1 cellular context compared by ENCODE assay signal in the genomic region with DNA sequence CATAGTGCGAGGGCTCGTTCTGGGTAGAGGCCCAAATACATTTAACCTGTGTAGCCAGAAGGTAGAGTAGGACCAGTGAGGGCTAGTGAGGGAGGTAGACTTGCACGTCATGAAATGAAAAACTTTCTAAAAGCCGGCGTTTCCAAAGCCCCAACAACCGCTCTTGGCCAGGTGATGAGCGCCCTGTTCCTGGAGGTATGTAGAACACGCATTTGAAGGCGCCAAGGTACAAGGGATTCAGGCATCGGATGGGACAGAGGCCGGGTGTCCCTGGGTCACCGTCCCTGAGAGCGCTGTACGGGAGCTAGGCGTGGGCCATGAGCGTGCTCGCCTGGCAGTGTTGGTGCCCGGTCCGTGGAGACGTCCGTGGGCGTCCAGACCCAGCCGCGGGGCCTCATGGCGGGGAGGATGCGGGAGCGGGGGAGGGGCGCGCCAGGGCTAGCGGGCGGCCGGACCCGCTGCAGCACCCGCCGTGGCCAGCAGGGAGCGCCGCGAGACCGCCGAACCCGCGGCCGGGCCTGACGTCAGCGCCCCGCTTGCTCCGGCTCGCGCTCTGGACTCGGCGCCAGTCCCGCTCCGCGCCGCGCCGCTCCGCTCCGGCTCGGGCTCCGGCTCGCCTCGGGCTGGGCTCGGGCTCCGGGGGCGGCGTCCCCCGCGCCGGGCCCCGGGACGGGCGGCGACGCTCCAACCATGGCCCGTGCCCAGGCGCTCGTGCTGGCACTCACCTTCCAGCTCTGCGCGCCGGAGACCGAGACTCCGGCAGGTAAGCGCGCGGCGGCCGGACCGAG.
TF ChIP-seq lines count a peak whose summit lies in the region.

A gene (plus strand): TSS at position 568 of the 788 bp plus-strand sequence. CDS start 123 bp downstream, at position 691.

TF ChIP-seq in HepG2, 621 proteins besides CTCF, POLR2A, EP300 and RAD21 (continued from another document and continues in another):
- TF ChIP-seq, protein P1, sequence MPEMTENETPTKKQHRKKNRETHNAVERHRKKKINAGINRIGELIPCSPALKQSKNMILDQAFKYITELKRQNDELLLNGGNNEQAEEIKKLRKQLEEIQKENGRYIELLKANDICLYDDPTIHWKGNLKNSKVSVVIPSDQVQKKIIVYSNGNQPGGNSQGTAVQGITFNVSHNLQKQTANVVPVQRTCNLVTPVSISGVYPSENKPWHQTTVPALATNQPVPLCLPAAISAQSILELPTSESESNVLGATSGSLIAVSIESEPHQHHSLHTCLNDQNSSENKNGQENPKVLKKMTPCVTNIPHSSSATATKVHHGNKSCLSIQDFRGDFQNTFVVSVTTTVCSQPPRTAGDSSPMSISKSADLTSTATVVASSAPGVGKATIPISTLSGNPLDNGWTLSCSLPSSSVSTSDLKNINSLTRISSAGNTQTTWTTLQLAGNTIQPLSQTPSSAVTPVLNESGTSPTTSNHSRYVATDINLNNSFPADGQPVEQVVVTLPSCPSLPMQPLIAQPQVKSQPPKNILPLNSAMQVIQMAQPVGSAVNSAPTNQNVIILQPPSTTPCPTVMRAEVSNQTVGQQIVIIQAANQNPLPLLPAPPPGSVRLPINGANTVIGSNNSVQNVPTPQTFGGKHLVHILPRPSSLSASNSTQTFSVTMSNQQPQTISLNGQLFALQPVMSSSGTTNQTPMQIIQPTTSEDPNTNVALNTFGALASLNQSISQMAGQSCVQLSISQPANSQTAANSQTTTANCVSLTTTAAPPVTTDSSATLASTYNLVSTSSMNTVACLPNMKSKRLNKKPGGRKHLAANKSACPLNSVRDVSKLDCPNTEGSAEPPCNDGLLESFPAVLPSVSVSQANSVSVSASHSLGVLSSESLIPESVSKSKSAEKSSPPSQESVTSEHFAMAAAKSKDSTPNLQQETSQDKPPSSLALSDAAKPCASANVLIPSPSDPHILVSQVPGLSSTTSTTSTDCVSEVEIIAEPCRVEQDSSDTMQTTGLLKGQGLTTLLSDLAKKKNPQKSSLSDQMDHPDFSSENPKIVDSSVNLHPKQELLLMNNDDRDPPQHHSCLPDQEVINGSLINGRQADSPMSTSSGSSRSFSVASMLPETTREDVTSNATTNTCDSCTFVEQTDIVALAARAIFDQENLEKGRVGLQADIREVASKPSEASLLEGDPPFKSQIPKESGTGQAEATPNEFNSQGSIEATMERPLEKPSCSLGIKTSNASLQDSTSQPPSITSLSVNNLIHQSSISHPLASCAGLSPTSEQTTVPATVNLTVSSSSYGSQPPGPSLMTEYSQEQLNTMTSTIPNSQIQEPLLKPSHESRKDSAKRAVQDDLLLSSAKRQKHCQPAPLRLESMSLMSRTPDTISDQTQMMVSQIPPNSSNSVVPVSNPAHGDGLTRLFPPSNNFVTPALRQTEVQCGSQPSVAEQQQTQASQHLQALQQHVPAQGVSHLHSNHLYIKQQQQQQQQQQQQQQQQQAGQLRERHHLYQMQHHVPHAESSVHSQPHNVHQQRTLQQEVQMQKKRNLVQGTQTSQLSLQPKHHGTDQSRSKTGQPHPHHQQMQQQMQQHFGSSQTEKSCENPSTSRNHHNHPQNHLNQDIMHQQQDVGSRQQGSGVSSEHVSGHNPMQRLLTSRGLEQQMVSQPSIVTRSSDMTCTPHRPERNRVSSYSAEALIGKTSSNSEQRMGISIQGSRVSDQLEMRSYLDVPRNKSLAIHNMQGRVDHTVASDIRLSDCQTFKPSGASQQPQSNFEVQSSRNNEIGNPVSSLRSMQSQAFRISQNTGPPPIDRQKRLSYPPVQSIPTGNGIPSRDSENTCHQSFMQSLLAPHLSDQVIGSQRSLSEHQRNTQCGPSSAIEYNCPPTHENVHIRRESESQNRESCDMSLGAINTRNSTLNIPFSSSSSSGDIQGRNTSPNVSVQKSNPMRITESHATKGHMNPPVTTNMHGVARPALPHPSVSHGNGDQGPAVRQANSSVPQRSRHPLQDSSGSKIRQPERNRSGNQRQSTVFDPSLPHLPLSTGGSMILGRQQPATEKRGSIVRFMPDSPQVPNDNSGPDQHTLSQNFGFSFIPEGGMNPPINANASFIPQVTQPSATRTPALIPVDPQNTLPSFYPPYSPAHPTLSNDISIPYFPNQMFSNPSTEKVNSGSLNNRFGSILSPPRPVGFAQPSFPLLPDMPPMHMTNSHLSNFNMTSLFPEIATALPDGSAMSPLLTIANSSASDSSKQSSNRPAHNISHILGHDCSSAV (CRISPR knock-in tag; IDR thresholded peaks at IDR 0.05; ENCODE audit: borderline replicate concordance) = no peak
- TF ChIP-seq NFKBIZ (CRISPR knock-in tag; IDR thresholded peaks at IDR 0.05) = no peak
- no peak for TF ChIP-seq EEA1 (CRISPR knock-in tag; IDR thresholded peaks at IDR 0.05; ENCODE audit: borderline replicate concordance)
- no peak for TF ChIP-seq LCORL (IDR thresholded peaks at IDR 0.05)
- no peak for TF ChIP-seq LCORL (CRISPR knock-in tag; IDR thresholded peaks at IDR 0.05)
- no peak for TF ChIP-seq POLR2AphosphoS5 (IDR thresholded peaks at IDR 0.05; ENCODE audit: low read depth, low read length)
- no peak for TF ChIP-seq ZNF441 (CRISPR knock-in tag; IDR thresholded peaks at IDR 0.05; ENCODE audit: borderline replicate concordance)
- TF ChIP-seq, protein P2, sequence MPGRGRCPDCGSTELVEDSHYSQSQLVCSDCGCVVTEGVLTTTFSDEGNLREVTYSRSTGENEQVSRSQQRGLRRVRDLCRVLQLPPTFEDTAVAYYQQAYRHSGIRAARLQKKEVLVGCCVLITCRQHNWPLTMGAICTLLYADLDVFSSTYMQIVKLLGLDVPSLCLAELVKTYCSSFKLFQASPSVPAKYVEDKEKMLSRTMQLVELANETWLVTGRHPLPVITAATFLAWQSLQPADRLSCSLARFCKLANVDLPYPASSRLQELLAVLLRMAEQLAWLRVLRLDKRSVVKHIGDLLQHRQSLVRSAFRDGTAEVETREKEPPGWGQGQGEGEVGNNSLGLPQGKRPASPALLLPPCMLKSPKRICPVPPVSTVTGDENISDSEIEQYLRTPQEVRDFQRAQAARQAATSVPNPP (CRISPR knock-in tag; IDR thresholded peaks at IDR 0.05) = no peak
- TF ChIP-seq, protein P3, sequence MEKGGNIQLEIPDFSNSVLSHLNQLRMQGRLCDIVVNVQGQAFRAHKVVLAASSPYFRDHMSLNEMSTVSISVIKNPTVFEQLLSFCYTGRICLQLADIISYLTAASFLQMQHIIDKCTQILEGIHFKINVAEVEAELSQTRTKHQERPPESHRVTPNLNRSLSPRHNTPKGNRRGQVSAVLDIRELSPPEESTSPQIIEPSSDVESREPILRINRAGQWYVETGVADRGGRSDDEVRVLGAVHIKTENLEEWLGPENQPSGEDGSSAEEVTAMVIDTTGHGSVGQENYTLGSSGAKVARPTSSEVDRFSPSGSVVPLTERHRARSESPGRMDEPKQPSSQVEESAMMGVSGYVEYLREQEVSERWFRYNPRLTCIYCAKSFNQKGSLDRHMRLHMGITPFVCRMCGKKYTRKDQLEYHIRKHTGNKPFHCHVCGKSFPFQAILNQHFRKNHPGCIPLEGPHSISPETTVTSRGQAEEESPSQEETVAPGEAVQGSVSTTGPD (CRISPR knock-in tag; IDR thresholded peaks at IDR 0.05) = no peak
- TF ChIP-seq, protein P4, sequence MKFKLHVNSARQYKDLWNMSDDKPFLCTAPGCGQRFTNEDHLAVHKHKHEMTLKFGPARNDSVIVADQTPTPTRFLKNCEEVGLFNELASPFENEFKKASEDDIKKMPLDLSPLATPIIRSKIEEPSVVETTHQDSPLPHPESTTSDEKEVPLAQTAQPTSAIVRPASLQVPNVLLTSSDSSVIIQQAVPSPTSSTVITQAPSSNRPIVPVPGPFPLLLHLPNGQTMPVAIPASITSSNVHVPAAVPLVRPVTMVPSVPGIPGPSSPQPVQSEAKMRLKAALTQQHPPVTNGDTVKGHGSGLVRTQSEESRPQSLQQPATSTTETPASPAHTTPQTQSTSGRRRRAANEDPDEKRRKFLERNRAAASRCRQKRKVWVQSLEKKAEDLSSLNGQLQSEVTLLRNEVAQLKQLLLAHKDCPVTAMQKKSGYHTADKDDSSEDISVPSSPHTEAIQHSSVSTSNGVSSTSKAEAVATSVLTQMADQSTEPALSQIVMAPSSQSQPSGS (CRISPR knock-in tag; IDR thresholded peaks at IDR 0.05) = peak; percentile 72
- TF ChIP-seq, protein P5, sequence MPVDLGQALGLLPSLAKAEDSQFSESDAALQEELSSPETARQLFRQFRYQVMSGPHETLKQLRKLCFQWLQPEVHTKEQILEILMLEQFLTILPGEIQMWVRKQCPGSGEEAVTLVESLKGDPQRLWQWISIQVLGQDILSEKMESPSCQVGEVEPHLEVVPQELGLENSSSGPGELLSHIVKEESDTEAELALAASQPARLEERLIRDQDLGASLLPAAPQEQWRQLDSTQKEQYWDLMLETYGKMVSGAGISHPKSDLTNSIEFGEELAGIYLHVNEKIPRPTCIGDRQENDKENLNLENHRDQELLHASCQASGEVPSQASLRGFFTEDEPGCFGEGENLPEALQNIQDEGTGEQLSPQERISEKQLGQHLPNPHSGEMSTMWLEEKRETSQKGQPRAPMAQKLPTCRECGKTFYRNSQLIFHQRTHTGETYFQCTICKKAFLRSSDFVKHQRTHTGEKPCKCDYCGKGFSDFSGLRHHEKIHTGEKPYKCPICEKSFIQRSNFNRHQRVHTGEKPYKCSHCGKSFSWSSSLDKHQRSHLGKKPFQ (CRISPR knock-in tag; IDR thresholded peaks at IDR 0.05; ENCODE audit: insufficient replicate concordance) = no peak
- TF ChIP-seq RELA (CRISPR knock-in tag; IDR thresholded peaks at IDR 0.05) = no peak
- TF ChIP-seq CBFB (CRISPR knock-in tag; IDR thresholded peaks at IDR 0.05) = no peak
- no peak for TF ChIP-seq MLLT10 (CRISPR knock-in tag; IDR thresholded peaks at IDR 0.05)
- TF ChIP-seq, protein P6, sequence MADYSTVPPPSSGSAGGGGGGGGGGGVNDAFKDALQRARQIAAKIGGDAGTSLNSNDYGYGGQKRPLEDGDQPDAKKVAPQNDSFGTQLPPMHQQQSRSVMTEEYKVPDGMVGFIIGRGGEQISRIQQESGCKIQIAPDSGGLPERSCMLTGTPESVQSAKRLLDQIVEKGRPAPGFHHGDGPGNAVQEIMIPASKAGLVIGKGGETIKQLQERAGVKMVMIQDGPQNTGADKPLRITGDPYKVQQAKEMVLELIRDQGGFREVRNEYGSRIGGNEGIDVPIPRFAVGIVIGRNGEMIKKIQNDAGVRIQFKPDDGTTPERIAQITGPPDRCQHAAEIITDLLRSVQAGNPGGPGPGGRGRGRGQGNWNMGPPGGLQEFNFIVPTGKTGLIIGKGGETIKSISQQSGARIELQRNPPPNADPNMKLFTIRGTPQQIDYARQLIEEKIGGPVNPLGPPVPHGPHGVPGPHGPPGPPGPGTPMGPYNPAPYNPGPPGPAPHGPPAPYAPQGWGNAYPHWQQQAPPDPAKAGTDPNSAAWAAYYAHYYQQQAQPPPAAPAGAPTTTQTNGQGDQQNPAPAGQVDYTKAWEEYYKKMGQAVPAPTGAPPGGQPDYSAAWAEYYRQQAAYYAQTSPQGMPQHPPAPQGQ (CRISPR knock-in tag; IDR thresholded peaks at IDR 0.05; ENCODE audit: borderline replicate concordance) = no peak
- TF ChIP-seq NR2F6 (IDR thresholded peaks at IDR 0.05) = no peak
- no peak for TF ChIP-seq NR2F6 (CRISPR knock-in tag; IDR thresholded peaks at IDR 0.05)
- no peak for TF ChIP-seq PHF21A (CRISPR knock-in tag; IDR thresholded peaks at IDR 0.05)
- TF ChIP-seq CHCHD3 (CRISPR knock-in tag; IDR thresholded peaks at IDR 0.05) = no peak; the same call in 1 of the 2 replicates
- no peak for TF ChIP-seq KLF12 (CRISPR knock-in tag; IDR thresholded peaks at IDR 0.05; ENCODE audit: borderline replicate concordance)
- TF ChIP-seq, protein P7, sequence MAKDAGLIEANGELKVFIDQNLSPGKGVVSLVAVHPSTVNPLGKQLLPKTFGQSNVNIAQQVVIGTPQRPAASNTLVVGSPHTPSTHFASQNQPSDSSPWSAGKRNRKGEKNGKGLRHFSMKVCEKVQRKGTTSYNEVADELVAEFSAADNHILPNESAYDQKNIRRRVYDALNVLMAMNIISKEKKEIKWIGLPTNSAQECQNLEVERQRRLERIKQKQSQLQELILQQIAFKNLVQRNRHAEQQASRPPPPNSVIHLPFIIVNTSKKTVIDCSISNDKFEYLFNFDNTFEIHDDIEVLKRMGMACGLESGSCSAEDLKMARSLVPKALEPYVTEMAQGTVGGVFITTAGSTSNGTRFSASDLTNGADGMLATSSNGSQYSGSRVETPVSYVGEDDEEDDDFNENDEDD (CRISPR knock-in tag; IDR thresholded peaks at IDR 0.05; ENCODE audit: borderline replicate concordance) = no peak
- no peak for TF ChIP-seq ZIK1 (CRISPR knock-in tag; IDR thresholded peaks at IDR 0.05; ENCODE audit: borderline replicate concordance, low read depth)
- TF ChIP-seq, protein P8, sequence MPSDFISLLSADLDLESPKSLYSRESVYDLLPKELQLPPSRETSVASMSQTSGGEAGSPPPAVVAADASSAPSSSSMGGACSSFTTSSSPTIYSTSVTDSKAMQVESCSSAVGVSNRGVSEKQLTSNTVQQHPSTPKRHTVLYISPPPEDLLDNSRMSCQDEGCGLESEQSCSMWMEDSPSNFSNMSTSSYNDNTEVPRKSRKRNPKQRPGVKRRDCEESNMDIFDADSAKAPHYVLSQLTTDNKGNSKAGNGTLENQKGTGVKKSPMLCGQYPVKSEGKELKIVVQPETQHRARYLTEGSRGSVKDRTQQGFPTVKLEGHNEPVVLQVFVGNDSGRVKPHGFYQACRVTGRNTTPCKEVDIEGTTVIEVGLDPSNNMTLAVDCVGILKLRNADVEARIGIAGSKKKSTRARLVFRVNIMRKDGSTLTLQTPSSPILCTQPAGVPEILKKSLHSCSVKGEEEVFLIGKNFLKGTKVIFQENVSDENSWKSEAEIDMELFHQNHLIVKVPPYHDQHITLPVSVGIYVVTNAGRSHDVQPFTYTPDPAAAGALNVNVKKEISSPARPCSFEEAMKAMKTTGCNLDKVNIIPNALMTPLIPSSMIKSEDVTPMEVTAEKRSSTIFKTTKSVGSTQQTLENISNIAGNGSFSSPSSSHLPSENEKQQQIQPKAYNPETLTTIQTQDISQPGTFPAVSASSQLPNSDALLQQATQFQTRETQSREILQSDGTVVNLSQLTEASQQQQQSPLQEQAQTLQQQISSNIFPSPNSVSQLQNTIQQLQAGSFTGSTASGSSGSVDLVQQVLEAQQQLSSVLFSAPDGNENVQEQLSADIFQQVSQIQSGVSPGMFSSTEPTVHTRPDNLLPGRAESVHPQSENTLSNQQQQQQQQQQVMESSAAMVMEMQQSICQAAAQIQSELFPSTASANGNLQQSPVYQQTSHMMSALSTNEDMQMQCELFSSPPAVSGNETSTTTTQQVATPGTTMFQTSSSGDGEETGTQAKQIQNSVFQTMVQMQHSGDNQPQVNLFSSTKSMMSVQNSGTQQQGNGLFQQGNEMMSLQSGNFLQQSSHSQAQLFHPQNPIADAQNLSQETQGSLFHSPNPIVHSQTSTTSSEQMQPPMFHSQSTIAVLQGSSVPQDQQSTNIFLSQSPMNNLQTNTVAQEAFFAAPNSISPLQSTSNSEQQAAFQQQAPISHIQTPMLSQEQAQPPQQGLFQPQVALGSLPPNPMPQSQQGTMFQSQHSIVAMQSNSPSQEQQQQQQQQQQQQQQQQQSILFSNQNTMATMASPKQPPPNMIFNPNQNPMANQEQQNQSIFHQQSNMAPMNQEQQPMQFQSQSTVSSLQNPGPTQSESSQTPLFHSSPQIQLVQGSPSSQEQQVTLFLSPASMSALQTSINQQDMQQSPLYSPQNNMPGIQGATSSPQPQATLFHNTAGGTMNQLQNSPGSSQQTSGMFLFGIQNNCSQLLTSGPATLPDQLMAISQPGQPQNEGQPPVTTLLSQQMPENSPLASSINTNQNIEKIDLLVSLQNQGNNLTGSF (CRISPR knock-in tag; IDR thresholded peaks at IDR 0.05) = no peak
- TF ChIP-seq, protein P9, sequence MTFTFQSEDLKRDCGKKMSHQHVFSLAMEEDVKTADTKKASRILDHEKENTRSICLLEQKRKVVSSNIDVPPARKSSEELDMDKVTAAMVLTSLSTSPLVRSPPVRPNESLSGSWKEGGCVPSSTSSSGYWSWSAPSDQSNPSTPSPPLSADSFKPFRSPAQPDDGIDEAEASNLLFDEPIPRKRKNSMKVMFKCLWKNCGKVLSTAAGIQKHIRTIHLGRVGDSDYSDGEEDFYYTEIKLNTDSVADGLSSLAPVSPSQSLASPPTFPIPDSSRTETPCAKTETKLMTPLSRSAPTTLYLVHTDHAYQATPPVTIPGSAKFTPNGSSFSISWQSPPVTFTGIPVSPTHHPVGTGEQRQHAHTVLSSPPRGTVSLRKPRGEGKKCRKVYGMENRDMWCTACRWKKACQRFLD (CRISPR knock-in tag; IDR thresholded peaks at IDR 0.05; ENCODE audit: borderline replicate concordance) = no peak
- no peak for TF ChIP-seq GTF2F1 (IDR thresholded peaks at IDR 0.05; ENCODE audit: low read length)
- no peak for TF ChIP-seq NFYB (CRISPR knock-in tag; IDR thresholded peaks at IDR 0.05)
